In the genomic region with DNA sequence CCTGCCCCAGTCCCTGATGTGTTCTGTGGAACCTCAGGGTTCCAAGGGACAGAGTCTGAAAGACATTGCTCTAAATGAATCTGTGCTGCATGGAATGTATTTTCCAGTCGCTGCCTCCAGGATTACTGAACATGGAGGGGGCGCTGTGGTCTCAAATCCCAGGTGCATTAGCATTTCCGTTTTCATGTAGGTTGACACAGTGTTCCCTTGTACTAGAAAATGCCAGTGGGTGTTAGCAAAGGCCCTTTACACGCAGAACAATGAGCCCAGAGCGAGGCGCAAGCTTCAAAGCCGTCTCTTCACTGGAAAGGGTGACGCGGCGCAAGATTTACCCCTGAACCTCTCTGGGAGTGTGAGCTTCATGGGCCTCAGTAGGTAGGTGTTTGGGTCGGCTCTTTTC, we compare ENCODE assay signal across 10 cellular contexts.
DNase-seq lines count a peak whose midpoint lies in the region; ATAC-seq and TF ChIP-seq lines count a peak whose summit lies in the region.
"Had no signal": no experiment of that assay in that cellular context is flagged by ENCODE, and none has a peak within 500 bp of the region (broad histone marks: within the 10 kb centered on the region; RNA-seq: fewer than 3 reads in every experiment).

No MANE protein-coding gene starts in this region.

- TF ChIP-seq CTCF in AG04449 (IDR thresholded peaks at IDR 0.05; ENCODE audit: insufficient read depth, low read length, missing control alignments) (peak; percentile 2), HFFc6 (IDR thresholded peaks at IDR 0.05) (peak; percentile 52), brain (conservative IDR thresholded peaks at IDR 0.05) (peak; percentile 23 to 55), mesothelial cell of epicardium (IDR thresholded peaks at IDR 0.05; ENCODE audit: unreplicated experiment) (peak; percentile 40)

- H3K27me3 Mint-ChIP-seq in HFFc6 (ENCODE audit: insufficient read depth): peaks cover 5% of the 10 kb centered on the region
- H3K27me3 Mint-ChIP-seq in brain: peaks cover 30% of the 10 kb centered on the region
- peaks cover 28% of the 10 kb centered on the region for H3K27me3 Mint-ChIP-seq in mesothelial cell of epicardium (ENCODE audit: low read depth)

- no peaks in the 10 kb centered on the region for H3K9me3 Mint-ChIP-seq in HFFc6
- H3K9me3 Mint-ChIP-seq in brain: no peaks in the 10 kb centered on the region
- H3K9me3 Mint-ChIP-seq in mesothelial cell of epicardium: no peaks in the 10 kb centered on the region
- H3K9me3 Mint-ChIP-seq: activated naive CD4-positive, alpha-beta T cell treated with anti-CD3 and anti-CD28 coated beads for 36 hours had no signal

- POLR2A ChIA-PET in AG04449 (lab: Yijun Ruan, JAX): no interaction called here

- peaks cover 8% of the 10 kb centered on the region; the same call in 1 of the 2 replicates for H3K4me1 Mint-ChIP-seq in HFFc6 (ENCODE audit: low read depth)
- H3K4me1 Mint-ChIP-seq in brain: peaks cover 38% of the 10 kb centered on the region
- H3K4me1 Mint-ChIP-seq in mesothelial cell of epicardium: peaks cover 17% of the 10 kb centered on the region

- H3K4me3 Mint-ChIP-seq in HFFc6 (no peak overlapping the region), brain (peak overlapping the region in 1 of 5 experiments; percentile 30), mesothelial cell of epicardium (no peak overlapping the region)
- H3K4me3 Mint-ChIP-seq: activated naive CD4-positive, alpha-beta T cell treated with anti-CD3 and anti-CD28 coated beads for 36 hours had no signal

- H3K4me3 ChIP-seq in AG04449 (ENCODE audit: low read depth, low read length): no peak overlapping the region

- ATAC-seq in HG02981 (IDR thresholded peaks at IDR 0.05; ENCODE audit: unreplicated experiment): no peak

- DNase-seq in AG04449 (ENCODE audit: low read depth, low spot score): no peak
- no peak for DNase-seq in HFFc6
- DNase-seq in mesothelial cell of epicardium (ENCODE audit: low spot score in 2 of 2, unreplicated experiment in 2 of 2): no peak
- DNase-seq in NCI-H1417 (lab: John Stamatoyannopoulos, UW): no peak
- DNase-seq in NCI-H1930 (lab: John Stamatoyannopoulos, UW): no peak
- DNase-seq in midbrain (lab: John Stamatoyannopoulos, UW): no peak
- DNase-seq: activated naive CD4-positive, alpha-beta T cell treated with anti-CD3 and anti-CD28 coated beads for 36 hours; Karpas-422 had no signal

- H3K36me3 Mint-ChIP-seq in HFFc6 (ENCODE audit: low read depth): no peaks in the 10 kb centered on the region
- H3K36me3 Mint-ChIP-seq in brain: no peaks in the 10 kb centered on the region
- H3K36me3 Mint-ChIP-seq in mesothelial cell of epicardium: no peaks in the 10 kb centered on the region

- CTCF ChIA-PET in AG04449 (lab: Yijun Ruan, JAX): interaction anchor here (1.1 to 1.5 kb wide), 4 partner anchors 8 to 555 kb away, joined by 4 to 6 read pairs (median 5); a partner anchor contains a TSS

- no peak overlapping the region for H3K27ac Mint-ChIP-seq in HFFc6
- H3K27ac Mint-ChIP-seq in brain: peak overlapping the region in 2 of 5 experiments; percentile 66 to 94
- peak overlapping the region; percentile 34 for H3K27ac Mint-ChIP-seq in mesothelial cell of epicardium
- H3K27ac Mint-ChIP-seq: activated naive CD4-positive, alpha-beta T cell treated with anti-CD3 and anti-CD28 coated beads for 36 hours had no signal

Comparison
In these comparisons a context has a peak if more than half of its experiments do, and no peak if none do; other contexts are left out.
1. CTCF ChIP-seq: peak in every context shown above with its lines; median percentile 52 in HFFc6; 40 in mesothelial cell of epicardium; 39 in brain; 2 in AG04449.